Comparison of ENCODE assay signal across 10 cellular contexts in genomic region chr1:46687095-46687659, GRCh38. TPM values are rescaled to one million over a fixed set of nuclear protein-coding genes. Genes with fewer than 3 reads are reported as not detected.
A peak's percentile ranks its signal among the peaks of the same experiment; 100 is the strongest.
DNase-seq lines count a peak whose midpoint lies in the region; ATAC-seq and TF ChIP-seq lines count a peak whose summit lies in the region.
"Had no signal": no experiment of that assay in that cellular context is flagged by ENCODE, and none has a peak within 500 bp of the region (broad histone marks: within the 10 kb centered on the region; RNA-seq: fewer than 3 reads in every experiment).

No MANE protein-coding gene starts in this region.

- no peak overlapping the region for H3K4me3 ChIP-seq in mammary epithelial cell (replicated peaks in 1 of 3; ENCODE audit: insufficient read depth in 1 of 3, low read depth in 2 of 3, low read length in 3 of 3)

- DNase-seq in AML-193 (lab: John Stamatoyannopoulos, UW) (peak; percentile 33 to 40), mammary epithelial cell (peak; percentile 12), mesothelial cell of epicardium (ENCODE audit: low spot score in 2 of 2, unreplicated experiment in 2 of 2) (peak; percentile 45 to 71)
- DNase-seq in stimulated activated naive CD8-positive, alpha-beta T cell treated with anti-CD3 and anti-CD28 coated beads, Interleukin-15, amount 100 ng/mL, for 72 hours, result no peak

- H3K4me2 ChIP-seq in mammary epithelial cell (ENCODE audit: insufficient read depth, low read depth, low read length), result no peak overlapping the region

- H3K9me3 Mint-ChIP-seq in mesothelial cell of epicardium, result no peaks in the 10 kb centered on the region
- H3K9me3 Mint-ChIP-seq in stimulated activated naive CD8-positive, alpha-beta T cell treated with anti-CD3 and anti-CD28 coated beads, Interleukin-15, amount 100 ng/mL, for 72 hours, result no peaks in the 10 kb centered on the region
- H3K9me3 Mint-ChIP-seq: activated naive CD4-positive, alpha-beta T cell treated with anti-CD3 and anti-CD28 coated beads, Interleukin-2, amount 50 U/mL, for 24 hours; IgD-negative memory B cell had no signal

- no peak overlapping the region for H3K9ac ChIP-seq in mammary epithelial cell (ENCODE audit: insufficient read depth, low read length)

- in situ Hi-C loops in mammary epithelial cell (cut with MboI; ENCODE audit: low sequenced_read_pairs in 2 of 2), result no loop called here

- dilution Hi-C loops in mammary epithelial cell (cut with HindIII; ENCODE audit: low sequenced_read_pairs), result no loop called here

- CTCF ChIA-PET in mammary epithelial cell (lab: Charles Lee; ENCODE audit: low non-redundant PET), result no interaction called here

- no peak overlapping the region for H3K4me3 Mint-ChIP-seq in mesothelial cell of epicardium
- no peak overlapping the region for H3K4me3 Mint-ChIP-seq in stimulated activated naive CD8-positive, alpha-beta T cell treated with anti-CD3 and anti-CD28 coated beads, Interleukin-15, amount 100 ng/mL, for 72 hours
- H3K4me3 Mint-ChIP-seq: activated naive CD4-positive, alpha-beta T cell treated with anti-CD3 and anti-CD28 coated beads, Interleukin-2, amount 50 U/mL, for 24 hours; IgD-negative memory B cell had no signal

- H3K27ac Mint-ChIP-seq in mesothelial cell of epicardium, result peak overlapping the region; percentile 90
- no peak overlapping the region for H3K27ac Mint-ChIP-seq in stimulated activated naive CD8-positive, alpha-beta T cell treated with anti-CD3 and anti-CD28 coated beads, Interleukin-15, amount 100 ng/mL, for 72 hours

- TF ChIP-seq CTCF in mammary epithelial cell (conservative IDR thresholded peaks at IDR 0.05 in 1 of 2, IDR thresholded peaks at IDR 0.05 in 1 of 2; ENCODE audit: extremely low read depth in 1 of 2, insufficient read depth in 1 of 2, low read depth in 1 of 2, low read length in 2 of 2) (no peak), mesothelial cell of epicardium (IDR thresholded peaks at IDR 0.05; ENCODE audit: unreplicated experiment) (no peak)

- H3K79me2 ChIP-seq in mammary epithelial cell (ENCODE audit: insufficient read depth, low read length), result peaks cover 1% of the 10 kb centered on the region

- peaks cover 64% of the 10 kb centered on the region for H3K4me1 Mint-ChIP-seq in mesothelial cell of epicardium
- H3K4me1 Mint-ChIP-seq in stimulated activated naive CD8-positive, alpha-beta T cell treated with anti-CD3 and anti-CD28 coated beads, Interleukin-15, amount 100 ng/mL, for 72 hours, result peaks cover 23% of the 10 kb centered on the region
- H3K4me1 Mint-ChIP-seq: IgD-negative memory B cell had no signal

- ATAC-seq in GM18502 (IDR thresholded peaks at IDR 0.05; ENCODE audit: poor library complexity, unreplicated experiment), result no peak
- no peak for ATAC-seq in HG03045 (IDR thresholded peaks at IDR 0.05; ENCODE audit: unreplicated experiment)
- no peak for ATAC-seq in GM18517 (IDR thresholded peaks at IDR 0.05; ENCODE audit: unreplicated experiment)
- no peak for ATAC-seq in stimulated activated naive CD8-positive, alpha-beta T cell treated with anti-CD3 and anti-CD28 coated beads, Interleukin-15, amount 100 ng/mL, for 72 hours

- no TSS peak for BruUV-seq in mammary epithelial cell (replicated peaks; lab: Mats Ljungman, UMichigan)

- H4K20me1 ChIP-seq in mammary epithelial cell (ENCODE audit: insufficient read depth, low read length), result no peaks in the 10 kb centered on the region

- intact Hi-C loops in mammary epithelial cell (cut with micrococcal nuclease), result no loop called here

- peaks cover 93% of the 10 kb centered on the region for H3K36me3 ChIP-seq in KOPT-K1 (ENCODE audit: insufficient read depth, low read length)
- peaks cover 49% of the 10 kb centered on the region for H3K36me3 ChIP-seq in mammary epithelial cell (ENCODE audit: insufficient read depth, low read length)

- no peaks in the 10 kb centered on the region for H3K27me3 ChIP-seq in mammary epithelial cell (ENCODE audit: insufficient read depth, low read length)

- H3K36me3 Mint-ChIP-seq in mesothelial cell of epicardium, result peaks cover 25% of the 10 kb centered on the region

- no peaks in the 10 kb centered on the region for H3K27me3 Mint-ChIP-seq in mesothelial cell of epicardium (ENCODE audit: low read depth)
- H3K27me3 Mint-ChIP-seq in stimulated activated naive CD8-positive, alpha-beta T cell treated with anti-CD3 and anti-CD28 coated beads, Interleukin-15, amount 100 ng/mL, for 72 hours, result no peaks in the 10 kb centered on the region
- H3K27me3 Mint-ChIP-seq: activated naive CD4-positive, alpha-beta T cell treated with anti-CD3 and anti-CD28 coated beads, Interleukin-2, amount 50 U/mL, for 24 hours; IgD-negative memory B cell had no signal

- no peak overlapping the region for H2AFZ ChIP-seq in mammary epithelial cell (ENCODE audit: low read depth, low read length)

- no peaks in the 10 kb centered on the region for H3K4me1 ChIP-seq in mammary epithelial cell (ENCODE audit: insufficient read depth, low read length)

- H3K27ac ChIP-seq in KOPT-K1 (ENCODE audit: low read depth, low read length, poor library complexity, severe bottlenecking) (peak overlapping the region; percentile 50), mammary epithelial cell (ENCODE audit: insufficient read depth, low read depth, low read length) (no peak overlapping the region)

- WGBS in mammary epithelial cell (ENCODE audit: low coverage, missing lambda C conversion rate), result 64% methylated on average over 2 of the region's 2 CpGs

- H3K9me3 ChIP-seq in KOPT-K1 (ENCODE audit: insufficient read depth, low read length, poor library complexity, severe bottlenecking) (no peaks in the 10 kb centered on the region), mammary epithelial cell (replicated peaks; ENCODE audit: insufficient read depth, low read length) (no peaks in the 10 kb centered on the region)

RNA-seq across cellular contexts. Expression of gene TEX38, which starts 15.5 kb away (rescaled TPM):
- not detected for total RNA-seq in mammary epithelial cell
- not detected for polyA plus RNA-seq in mammary epithelial cell
- not detected for polyA minus RNA-seq in mammary epithelial cell
- total RNA-seq in mesothelial cell of epicardium, result 0.42 to 0.57 TPM (median 0.49 TPM) in 3 replicates
- polyA plus RNA-seq: IgD-negative memory B cell had no signal

RNA-seq across cellular contexts. Expression of gene ATPAF1, which starts 19.0 kb away (rescaled TPM):
- total RNA-seq in mammary epithelial cell (10 to 100 TPM; 24.8 to 36.5 TPM), mesothelial cell of epicardium (38.4 to 40.5 TPM (median 38.5 TPM) in 3 replicates)
- polyA plus RNA-seq in mammary epithelial cell, result 36.1 TPM
- 24.2 TPM for polyA minus RNA-seq in mammary epithelial cell

RNA-seq across cellular contexts. Expression of gene EFCAB14, which starts 31.7 kb away (rescaled TPM):
- total RNA-seq in mammary epithelial cell (10 to 100 TPM; 51.3 to 70.5 TPM), mesothelial cell of epicardium (60.5 to 64.5 TPM (median 61.2 TPM) in 3 replicates)
- polyA plus RNA-seq in mammary epithelial cell, result 40.5 TPM
- 62.2 TPM for polyA minus RNA-seq in mammary epithelial cell

Comparison
In these comparisons a context has a peak if more than half of its experiments do, and no peak if none do; other contexts are left out.
1. DNase-seq: peak in AML-193 (2 of 2), mammary epithelial cell (single experiment) and mesothelial cell of epicardium (2 of 2); none in stimulated activated naive CD8-positive, alpha-beta T cell treated with anti-CD3 and anti-CD28 coated beads, Interleukin-15, amount 100 ng/mL, for 72 hours (0 of 2).